9 cellular contexts compared by ENCODE assay signal in the genomic region with DNA sequence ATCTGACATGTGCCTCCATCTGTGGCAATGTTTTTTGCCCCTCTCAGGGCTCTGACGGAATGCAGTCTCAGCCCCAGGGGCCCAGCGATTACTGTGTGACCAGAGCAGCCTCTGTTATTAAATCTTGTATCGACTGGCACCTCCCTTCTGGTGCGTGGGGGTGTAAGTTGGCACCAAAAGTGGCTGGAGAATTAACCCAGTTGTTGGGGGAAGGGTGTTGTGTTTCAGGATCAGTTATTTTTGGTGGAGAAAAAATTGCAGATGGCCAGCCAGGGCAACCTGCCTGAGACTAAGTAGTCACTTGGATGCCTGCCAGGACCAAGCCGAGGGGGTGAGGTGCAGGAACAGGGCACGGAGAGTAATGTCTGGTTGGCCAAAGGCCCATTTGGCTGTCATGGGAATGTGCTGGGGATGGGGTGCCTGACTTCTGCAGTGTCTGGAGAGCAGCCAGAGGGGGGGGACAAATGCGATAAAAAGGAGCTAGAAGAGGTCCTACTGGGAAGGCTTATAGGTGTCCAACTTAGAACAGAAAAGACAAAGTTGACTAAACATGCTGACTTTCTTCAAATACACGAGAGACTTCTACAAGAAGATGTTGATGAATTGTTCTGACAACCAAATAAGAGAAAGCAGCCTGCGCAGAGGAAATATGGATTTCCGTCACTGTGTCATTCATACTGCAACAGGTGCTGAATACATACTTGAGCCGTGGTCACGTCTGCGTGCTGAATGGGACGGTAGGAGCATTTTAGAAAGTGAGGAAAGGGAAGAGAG.
DNase-seq lines count a peak whose midpoint lies in the region; FAIRE-seq and TF ChIP-seq lines count a peak whose summit lies in the region.
"Had no signal": no experiment of that assay in that cellular context is flagged by ENCODE, and none has a peak within 500 bp of the region (broad histone marks: within the 10 kb centered on the region; RNA-seq: fewer than 3 reads in every experiment).

No MANE protein-coding gene starts in this region.

- TF ChIP-seq POLR2A in transverse colon (IDR thresholded peaks at IDR 0.05) (no peak), tibial nerve (IDR thresholded peaks at IDR 0.05) (no peak)

- H3K27me3 ChIP-seq in transverse colon, result no peaks in the 10 kb centered on the region
- H3K27me3 ChIP-seq in tibial nerve, result no peaks in the 10 kb centered on the region

- no peak overlapping the region for H3K4me3 ChIP-seq in fibroblast of mammary gland (ENCODE audit: control insufficient read depth, low read depth, low read length)
- no peak overlapping the region for H3K4me3 ChIP-seq in transverse colon
- H3K4me3 ChIP-seq in tibial nerve, result no peak overlapping the region
- H3K4me3 ChIP-seq: A549 had no signal

- H3K4me3 Mint-ChIP-seq in activated naive CD4-positive, alpha-beta T cell treated with anti-CD3 and anti-CD28 coated beads for 36 hours, result no peak overlapping the region

- peak; percentile 26 for DNase-seq in activated naive CD4-positive, alpha-beta T cell treated with anti-CD3 and anti-CD28 coated beads for 36 hours
- no peak for DNase-seq in activated naive CD4-positive, alpha-beta T cell treated with anti-CD3 and anti-CD28 coated beads, Interleukin-2, amount 50 U/mL, for 16 hours
- peak; percentile 87 for DNase-seq in NCI-H524 treated with DMSO at 0.1 percent for 48 hours (lab: John Stamatoyannopoulos, UW)
- peak; percentile 2 for DNase-seq in fibroblast of mammary gland (ENCODE audit: low read depth)
- DNase-seq in transverse colon, result peak; percentile 50
- no peak for DNase-seq in tibial nerve (ENCODE audit: low spot score in 2 of 2)
- no peak for DNase-seq in HTR-8/SVneo (ENCODE audit: insufficient read length, low spot score)
- DNase-seq in SIG-M5 treated with dmso at 0.1 percent for 504 hours (lab: John Stamatoyannopoulos, UW; ENCODE audit: unreplicated experiment), result no peak

- H3K27me3 Mint-ChIP-seq in activated naive CD4-positive, alpha-beta T cell treated with anti-CD3 and anti-CD28 coated beads for 36 hours (ENCODE audit: low read depth), result no peaks in the 10 kb centered on the region

- CTCF ChIA-PET in activated naive CD4-positive, alpha-beta T cell treated with anti-CD3 and anti-CD28 coated beads for 36 hours (lab: Charles Lee), result interaction anchor here (0.6 to 0.7 kb wide), 2 partner anchors 551 to 1707 kb away, joined by 3 read pairs; no protein-coding TSS in a partner anchor

- no peak for FAIRE-seq in HTR-8/SVneo (lab: Jason Lieb, UNC)
- FAIRE-seq: A549 had no signal

- no peak overlapping the region for H3K27ac Mint-ChIP-seq in activated naive CD4-positive, alpha-beta T cell treated with anti-CD3 and anti-CD28 coated beads for 36 hours

- intact Hi-C loops in activated naive CD4-positive, alpha-beta T cell treated with anti-CD3 and anti-CD28 coated beads for 36 hours (cut with micrococcal nuclease), result no loop called here
- intact Hi-C loops in transverse colon (cut with DNase I; ENCODE audit: low total_unique reads), result no loop called here

- peaks cover 1% of the 10 kb centered on the region for H3K36me3 Mint-ChIP-seq in activated naive CD4-positive, alpha-beta T cell treated with anti-CD3 and anti-CD28 coated beads for 36 hours (ENCODE audit: low read depth)

- H3K9me3 ChIP-seq in transverse colon (no peaks in the 10 kb centered on the region), tibial nerve (no peaks in the 10 kb centered on the region)
- H3K9me3 ChIP-seq: A549 had no signal

- WGBS in transverse colon (ENCODE audit: low coverage in 1 of 2), 2 donors, result 32 to 40% methylated on average over 9 to 14 of the region's 14 CpGs
- WGBS in tibial nerve, 2 donors, result 45 to 54% methylated on average over 14 of the region's 14 CpGs

- H3K27ac ChIP-seq in transverse colon (no peak overlapping the region), tibial nerve (no peak overlapping the region)
- H3K27ac ChIP-seq: A549 had no signal

- in situ Hi-C loops in transverse colon (cut with MboI; ENCODE audit: low pct_ligation_motif_present in 1 of 4, low pct_unique_long_range_greater_than_20kb in 1 of 4, low sequenced_read_pairs in 3 of 4), result no loop called here

- TF ChIP-seq EP300 in transverse colon (IDR thresholded peaks at IDR 0.05; ENCODE audit: low read depth) (no peak), tibial nerve (IDR thresholded peaks at IDR 0.05) (no peak)

- peaks cover 15% of the 10 kb centered on the region for H3K4me1 Mint-ChIP-seq in activated naive CD4-positive, alpha-beta T cell treated with anti-CD3 and anti-CD28 coated beads for 36 hours (ENCODE audit: low read depth)

- H3K36me3 ChIP-seq in transverse colon (no peaks in the 10 kb centered on the region), tibial nerve (no peaks in the 10 kb centered on the region)

- H3K4me1 ChIP-seq in transverse colon, result peaks cover 0 to 16% (median 11%) of the 10 kb centered on the region in 4 donors
- H3K4me1 ChIP-seq in tibial nerve, result no peaks in the 10 kb centered on the region
- H3K4me1 ChIP-seq: A549 had no signal

- H3K9me3 Mint-ChIP-seq in activated naive CD4-positive, alpha-beta T cell treated with anti-CD3 and anti-CD28 coated beads for 36 hours, result no peaks in the 10 kb centered on the region

- no peak for TF ChIP-seq CTCF in fibroblast of mammary gland (conservative IDR thresholded peaks at IDR 0.05; ENCODE audit: control insufficient read depth, insufficient read depth, low read depth, low read length)
- TF ChIP-seq CTCF in transverse colon (IDR thresholded peaks at IDR 0.05), result no peak
- TF ChIP-seq CTCF in tibial nerve (IDR thresholded peaks at IDR 0.05), result no peak

Comparison
In these comparisons a context has a peak if more than half of its experiments do, and no peak if none do; other contexts are left out.
1. DNase-seq: peak in activated naive CD4-positive, alpha-beta T cell treated with anti-CD3 and anti-CD28 coated beads for 36 hours (single experiment), NCI-H524 treated with DMSO at 0.1 percent for 48 hours (single experiment), fibroblast of mammary gland (single experiment) and transverse colon (single experiment); none in activated naive CD4-positive, alpha-beta T cell treated with anti-CD3 and anti-CD28 coated beads, Interleukin-2, amount 50 U/mL, for 16 hours (single experiment), tibial nerve (0 of 2), HTR-8/SVneo (single experiment) and SIG-M5 treated with dmso at 0.1 percent for 504 hours (single experiment).